In genomic region chr9:136088939-136089696, GRCh38 we compare ENCODE assay signal across 13 cellular contexts. TPM values are rescaled to one million over a fixed set of nuclear protein-coding genes. Genes with fewer than 3 reads are reported as not detected.
DNase-seq lines count a peak whose midpoint lies in the region; ATAC-seq, FAIRE-seq and TF ChIP-seq lines count a peak whose summit lies in the region.
"Had no signal": no experiment of that assay in that cellular context is flagged by ENCODE, and none has a peak within 500 bp of the region (broad histone marks: within the 10 kb centered on the region; RNA-seq: fewer than 3 reads in every experiment).

No MANE protein-coding gene starts in this region.

- no peak overlapping the region for H3K4ac ChIP-seq in H9 (ENCODE audit: low read depth, low read length)
- H3K4ac ChIP-seq in mesenchymal stem cell (ENCODE audit: low read depth in 1 of 2, low read length in 2 of 2): no peak overlapping the region

- H2AK5ac ChIP-seq in H9 (ENCODE audit: insufficient read length, low read length) (no peak overlapping the region), mesenchymal stem cell (ENCODE audit: low read length, severe bottlenecking) (no peak overlapping the region)

- H4K91ac ChIP-seq in H9 (ENCODE audit: insufficient read length, low read depth, low read length) (no peak overlapping the region), mesenchymal stem cell (ENCODE audit: low read length) (no peak overlapping the region)

- H3K79me1 ChIP-seq in H9 (ENCODE audit: insufficient read depth, low read depth, low read length, poor library complexity, severe bottlenecking) (no peaks in the 10 kb centered on the region), mesenchymal stem cell (replicated peaks; ENCODE audit: low read length, poor library complexity, severe bottlenecking) (peaks cover 22% of the 10 kb centered on the region)

- H3K9me3 ChIP-seq in H9 (ENCODE audit: control insufficient read depth, low read depth, low read length): no peaks in the 10 kb centered on the region
- H3K9me3 ChIP-seq in mesenchymal stem cell (ENCODE audit: control insufficient read depth, low read length): no peaks in the 10 kb centered on the region
- H3K9me3 ChIP-seq: body of pancreas, SJSA1 had no signal

- H3K27me3 ChIP-seq in H9 (ENCODE audit: insufficient read depth, low read length) (no peaks in the 10 kb centered on the region), mesenchymal stem cell (ENCODE audit: control insufficient read depth in 1 of 2, insufficient read depth in 1 of 2, low read length in 2 of 2) (no peaks in the 10 kb centered on the region)
- H3K27me3 ChIP-seq: body of pancreas, SJSA1 had no signal

- H3K18ac ChIP-seq in H9 (ENCODE audit: insufficient read length, low read depth, low read length) (no peak overlapping the region), mesenchymal stem cell (ENCODE audit: low read depth in 1 of 2, low read length in 2 of 2) (no peak overlapping the region)

- H2BK15ac ChIP-seq in H9 (ENCODE audit: low read depth, low read length): no peak overlapping the region
- no peak overlapping the region for H2BK15ac ChIP-seq in mesenchymal stem cell (ENCODE audit: low read depth, poor library complexity, severe bottlenecking)

- ATAC-seq in GM19328 (IDR thresholded peaks at IDR 0.05; ENCODE audit: unreplicated experiment): no peak
- ATAC-seq: body of pancreas had no signal

- no peak overlapping the region for H3T11ph ChIP-seq in H9 (ENCODE audit: low read length)

- in situ Hi-C loops in ACHN (cut with HindIII; ENCODE audit: low pct_ligation_motif_present, low pct_unique_long_range_greater_than_20kb, low sequenced_read_pairs): no loop called here

- DNase-seq in 8988T: peak; percentile 24
- peak; percentile 25 for DNase-seq in H9
- no peak for DNase-seq in mesenchymal stem cell
- no peak for DNase-seq in ACHN
- DNase-seq in GM12891 (ENCODE audit: insufficient read length, low spot score): no peak
- DNase-seq in T-helper 2 cell treated with Interferon-gamma antibody and Interleukin-4, amounts not matched to agents 5 μg/mL and 100 μg/mL, for 36 hours (ENCODE audit: low spot score): no peak
- DNase-seq: body of pancreas, NCI-H146 had no signal

- peaks cover 27 to 52% of the 10 kb centered on the region in 2 experiments for H3K4me1 Mint-ChIP-seq in H9
- peaks cover 4% of the 10 kb centered on the region for H3K4me1 Mint-ChIP-seq in T-helper 2 cell treated with Interferon-gamma antibody and Interleukin-4, amounts not matched to agents 5 μg/mL and 100 μg/mL, for 36 hours (ENCODE audit: low read depth)
- H3K4me1 Mint-ChIP-seq: memory B cell had no signal

- H3K36me3 ChIP-seq in mesenchymal stem cell (ENCODE audit: control insufficient read depth in 1 of 2, insufficient read depth in 2 of 2, low read depth in 1 of 2, low read length in 2 of 2): peaks cover 5 to 55% of the 10 kb centered on the region in 2 experiments

- H2BK120ac ChIP-seq in H9 (ENCODE audit: low read depth, low read length, poor library complexity, severe bottlenecking) (no peak overlapping the region), mesenchymal stem cell (ENCODE audit: low read depth, low read length) (peak overlapping the region; percentile 13)

- no peak overlapping the region for H4K5ac ChIP-seq in H9 (ENCODE audit: insufficient read length, low read depth, low read length)

- H3K4me3 Mint-ChIP-seq in H9: no peak overlapping the region
- no peak overlapping the region for H3K4me3 Mint-ChIP-seq in T-helper 2 cell treated with Interferon-gamma antibody and Interleukin-4, amounts not matched to agents 5 μg/mL and 100 μg/mL, for 36 hours
- H3K4me3 Mint-ChIP-seq: memory B cell had no signal

- H4K8ac ChIP-seq in H9 (replicated peaks; ENCODE audit: insufficient read length, low read depth, low read length): no peak overlapping the region
- H4K8ac ChIP-seq in mesenchymal stem cell (ENCODE audit: low read length): no peak overlapping the region

- no peak overlapping the region; the same call in 1 of the 2 replicates for H3K14ac ChIP-seq in H9 (ENCODE audit: insufficient read depth, low read length)
- no peak overlapping the region for H3K14ac ChIP-seq in mesenchymal stem cell (ENCODE audit: low read length in 2 of 2)

- H3K4me1 ChIP-seq in H9 (ENCODE audit: insufficient read depth, low read length) (no peaks in the 10 kb centered on the region), mesenchymal stem cell (ENCODE audit: control insufficient read depth, insufficient read depth, low read depth, low read length) (peaks cover 65% of the 10 kb centered on the region)

- no peak for TF ChIP-seq POLR2A in GM12891 (IDR thresholded peaks at IDR 0.05; ENCODE audit: low read depth, low read length)

- no peak overlapping the region for H3K9ac ChIP-seq in H9 (ENCODE audit: extremely low read depth, insufficient read length, low read length)
- no peak overlapping the region for H3K9ac ChIP-seq in mesenchymal stem cell (ENCODE audit: low read length)

- TF ChIP-seq CTCF in H9 (conservative IDR thresholded peaks at IDR 0.05) (no peak), WI38 (IDR thresholded peaks at IDR 0.05; ENCODE audit: low read depth, low read length) (0 out of 2 replicates have a peak, but pooled peaks have one; percentile 23)

- H3K27ac ChIP-seq in H9 (ENCODE audit: insufficient read length, low read depth, low read length) (no peak overlapping the region), mesenchymal stem cell (ENCODE audit: low read length, poor library complexity, severe bottlenecking) (no peak overlapping the region)
- H3K27ac ChIP-seq: SJSA1 had no signal

- H2AFZ ChIP-seq in H9 (ENCODE audit: low read length): no peak overlapping the region
- H2AFZ ChIP-seq in mesenchymal stem cell (ENCODE audit: low read depth, low read length): no peak overlapping the region

- no peak for FAIRE-seq in GM12891 (lab: Jason Lieb, UNC)

- H3K79me2 ChIP-seq in H9 (ENCODE audit: insufficient read depth, low read length): no peaks in the 10 kb centered on the region; the same call in 1 of the 2 replicates

- peaks cover 6% of the 10 kb centered on the region for H4K20me1 ChIP-seq in H9 (ENCODE audit: control insufficient read depth, insufficient read depth, insufficient read length)

- no peak overlapping the region for H2BK12ac ChIP-seq in H9 (ENCODE audit: insufficient read length, low read depth, low read length)
- peak overlapping the region in 1 of 2 experiments; percentile 7 for H2BK12ac ChIP-seq in mesenchymal stem cell (ENCODE audit: low read length in 2 of 2)

- H3K4me3 ChIP-seq in WI38 (ENCODE audit: low read depth, low read length): no peak overlapping the region
- H3K4me3 ChIP-seq in mesenchymal stem cell (ENCODE audit: insufficient read depth in 1 of 2, low read depth in 1 of 2, low read length in 2 of 2): no peak overlapping the region
- H3K4me3 ChIP-seq: body of pancreas, SJSA1 had no signal

- H3K27ac Mint-ChIP-seq in H9: no peak overlapping the region
- H3K27ac Mint-ChIP-seq in T-helper 2 cell treated with Interferon-gamma antibody and Interleukin-4, amounts not matched to agents 5 μg/mL and 100 μg/mL, for 36 hours: no peak overlapping the region
- H3K27ac Mint-ChIP-seq: CD4-positive, CD25-positive, alpha-beta regulatory T cell; memory B cell had no signal

- H2BK20ac ChIP-seq in H9 (ENCODE audit: low read depth, low read length, poor library complexity, severe bottlenecking): no peak overlapping the region

- no peaks in the 10 kb centered on the region for H3K36me3 Mint-ChIP-seq in H9 (ENCODE audit: insufficient read depth in 1 of 3, low read depth in 3 of 3)
- H3K36me3 Mint-ChIP-seq in T-helper 2 cell treated with Interferon-gamma antibody and Interleukin-4, amounts not matched to agents 5 μg/mL and 100 μg/mL, for 36 hours (ENCODE audit: low read depth): no peaks in the 10 kb centered on the region
- H3K36me3 Mint-ChIP-seq: CD4-positive, CD25-positive, alpha-beta regulatory T cell; memory B cell had no signal

- no peak overlapping the region for H3K56ac ChIP-seq in H9 (ENCODE audit: insufficient read length, low read depth, low read length)

- H3K23me2 ChIP-seq in H9 (ENCODE audit: insufficient read length, low read depth, low read length, poor library complexity, severe bottlenecking): peaks cover 2% of the 10 kb centered on the region

- no peak overlapping the region for H2BK5ac ChIP-seq in H9 (ENCODE audit: insufficient read length, low read length)
- H2BK5ac ChIP-seq in mesenchymal stem cell (ENCODE audit: low read depth, low read length, poor library complexity, severe bottlenecking): no peak overlapping the region

- H3K9me3 Mint-ChIP-seq in H9: no peaks in the 10 kb centered on the region
- no peaks in the 10 kb centered on the region for H3K9me3 Mint-ChIP-seq in T-helper 2 cell treated with Interferon-gamma antibody and Interleukin-4, amounts not matched to agents 5 μg/mL and 100 μg/mL, for 36 hours
- H3K9me3 Mint-ChIP-seq: CD4-positive, CD25-positive, alpha-beta regulatory T cell; memory B cell had no signal

- H3K23ac ChIP-seq in H9 (ENCODE audit: insufficient read length, low read depth, low read length): no peak overlapping the region
- no peak overlapping the region for H3K23ac ChIP-seq in mesenchymal stem cell (ENCODE audit: low read length in 2 of 2)

- H3K27me3 Mint-ChIP-seq in H9 (ENCODE audit: low read depth): peaks cover 10% of the 10 kb centered on the region
- peaks cover 8% of the 10 kb centered on the region for H3K27me3 Mint-ChIP-seq in T-helper 2 cell treated with Interferon-gamma antibody and Interleukin-4, amounts not matched to agents 5 μg/mL and 100 μg/mL, for 36 hours (ENCODE audit: low read depth)

- H3K4me2 ChIP-seq in H9 (ENCODE audit: insufficient read depth, insufficient read length, low read length): no peak overlapping the region
- no peak overlapping the region for H3K4me2 ChIP-seq in mesenchymal stem cell (ENCODE audit: low read length, poor library complexity, severe bottlenecking)

- WGBS in H9 (ENCODE audit: extremely low coverage, insufficient read length, low lambda C conversion rate): no CpG with 5 or more reads among the region's 22 CpGs
- WGBS in mesenchymal stem cell: 85% methylated on average over 17 of the region's 22 CpGs

TF ChIP-seq in GM12891, 5 proteins besides CTCF, POLR2A, EP300 and RAD21:
- no peak for TF ChIP-seq POU2F2 (IDR thresholded peaks at IDR 0.05; ENCODE audit: low read depth, low read length)
- TF ChIP-seq SPI1 (IDR thresholded peaks at IDR 0.05; ENCODE audit: low read depth, low read length): no peak
- no peak for TF ChIP-seq PAX5 (IDR thresholded peaks at IDR 0.05; ENCODE audit: insufficient read depth, low read length, severe bottlenecking)
- TF ChIP-seq POLR2AphosphoS5 (IDR thresholded peaks at IDR 0.05; ENCODE audit: low read depth, low read length): no peak
TF ChIP-seq in GM12891: peak in this region for 0.

RNA-seq across cellular contexts. Expression of gene NACC2, which starts 6.0 kb away (rescaled TPM):
- total RNA-seq in H9 (2021): 11.5 TPM in 2 replicates
- polyA plus RNA-seq in mesenchymal stem cell (2013, experiment 1 of 2): 25.9 TPM
- polyA plus RNA-seq in mesenchymal stem cell (2013, experiment 2 of 2): 26.0 TPM
- 0.39 TPM for polyA plus RNA-seq in GM12891 (2012; ENCODE audit: low read depth, missing spikeins)

RNA-seq across cellular contexts. Expression of gene TMEM250, which starts 29.6 kb away (rescaled TPM):
- 48.1 and 48.3 TPM in 2 replicates for total RNA-seq in H9 (2021)
- 18.1 TPM for polyA plus RNA-seq in mesenchymal stem cell (2013, experiment 1 of 2)
- 17.5 TPM for polyA plus RNA-seq in mesenchymal stem cell (2013, experiment 2 of 2)
- 7.7 TPM for polyA plus RNA-seq in GM12891 (2012; ENCODE audit: low read depth, missing spikeins)

Comparison
In these comparisons a context has a peak if more than half of its experiments do, and no peak if none do; other contexts are left out.
1. DNase-seq: peak in 8988T (single experiment) and H9 (single experiment); none in mesenchymal stem cell (single experiment), ACHN (single experiment), GM12891 (single experiment) and T-helper 2 cell treated with Interferon-gamma antibody and Interleukin-4, amounts not matched to agents 5 μg/mL and 100 μg/mL, for 36 hours (single experiment).